1 cellular context compared by ENCODE assay signal in the genomic region with DNA sequence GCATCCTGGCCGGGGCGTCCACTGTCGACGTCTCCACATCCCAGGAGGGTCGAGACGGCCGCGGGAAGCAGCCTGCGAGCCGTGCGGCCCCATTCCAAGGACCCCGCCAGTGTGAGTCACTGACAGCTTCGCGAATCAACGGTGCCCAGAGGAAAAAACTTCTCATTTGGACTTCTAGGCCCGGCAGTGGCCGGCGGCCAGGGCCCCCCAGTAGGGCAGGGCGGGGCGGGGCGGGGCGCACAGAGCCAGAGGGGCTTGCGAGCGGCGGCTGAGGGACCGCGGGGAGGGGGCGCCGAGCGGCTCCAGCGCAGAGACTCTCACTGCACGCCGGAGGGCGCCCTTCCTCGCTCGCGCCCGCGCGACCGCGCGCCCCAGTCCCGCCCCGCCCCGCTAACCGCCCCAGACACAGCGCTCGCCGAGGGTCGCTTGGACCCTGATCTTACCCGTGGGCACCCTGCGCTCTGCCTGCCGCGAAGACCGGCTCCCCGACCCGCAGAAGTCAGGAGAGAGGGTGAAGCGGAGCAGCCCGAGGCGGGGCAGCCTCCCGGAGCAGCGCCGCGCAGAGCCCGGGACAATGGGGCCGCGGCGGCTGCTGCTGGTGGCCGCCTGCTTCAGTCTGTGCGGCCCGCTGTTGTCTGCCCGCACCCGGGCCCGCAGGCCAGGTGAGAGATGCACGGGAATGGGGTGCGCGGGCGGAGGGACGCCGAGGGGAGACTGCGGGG.
TF ChIP-seq lines count a peak whose summit lies in the region.

A gene (plus strand): TSS at position 393 of the 722 bp plus-strand sequence. CDS start 182 bp downstream, at position 575.

TF ChIP-seq in HEK293, 187 proteins besides CTCF, POLR2A, EP300 and RAD21 (continued from another document and continues in another):
- TF ChIP-seq ZBTB17 (tag by site-specific recombination; IDR thresholded peaks at IDR 0.05), result peak; percentile 43; the same call in 1 of the 2 replicates
- no peak for TF ChIP-seq TRIM28 (IDR thresholded peaks at IDR 0.05; ENCODE audit: borderline replicate concordance, low read length)
- TF ChIP-seq, protein P1, sequence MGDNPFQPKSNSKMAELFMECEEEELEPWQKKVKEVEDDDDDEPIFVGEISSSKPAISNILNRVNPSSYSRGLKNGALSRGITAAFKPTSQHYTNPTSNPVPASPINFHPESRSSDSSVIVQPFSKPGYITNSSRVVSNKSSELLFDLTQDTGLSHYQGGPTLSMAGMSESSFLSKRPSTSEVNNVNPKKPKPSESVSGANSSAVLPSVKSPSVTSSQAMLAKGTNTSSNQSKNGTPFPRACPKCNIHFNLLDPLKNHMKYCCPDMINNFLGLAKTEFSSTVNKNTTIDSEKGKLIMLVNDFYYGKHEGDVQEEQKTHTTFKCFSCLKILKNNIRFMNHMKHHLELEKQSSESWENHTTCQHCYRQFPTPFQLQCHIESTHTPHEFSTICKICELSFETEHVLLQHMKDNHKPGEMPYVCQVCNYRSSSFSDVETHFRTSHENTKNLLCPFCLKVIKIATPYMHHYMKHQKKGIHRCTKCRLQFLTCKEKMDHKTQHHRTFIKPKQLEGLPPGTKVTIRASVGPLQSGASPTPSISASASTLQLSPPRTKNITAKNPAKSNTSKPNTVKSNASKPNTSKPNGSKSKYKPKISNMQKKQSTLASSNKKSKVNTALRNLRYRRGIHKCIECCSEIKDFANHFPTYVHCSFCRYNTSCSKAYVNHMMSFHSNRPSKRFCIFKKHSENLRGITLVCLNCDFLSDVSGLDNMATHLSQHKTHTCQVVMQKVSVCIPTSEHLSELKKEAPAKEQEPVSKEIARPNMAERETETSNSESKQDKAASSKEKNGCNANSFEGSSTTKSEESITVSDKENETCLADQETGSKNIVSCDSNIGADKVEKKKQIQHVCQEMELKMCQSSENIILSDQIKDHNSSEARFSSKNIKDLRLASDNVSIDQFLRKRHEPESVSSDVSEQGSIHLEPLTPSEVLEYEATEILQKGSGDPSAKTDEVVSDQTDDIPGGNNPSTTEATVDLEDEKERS (tag by site-specific recombination; IDR thresholded peaks at IDR 0.05), result no peak
- no peak for TF ChIP-seq GLI2 (tag by site-specific recombination; IDR thresholded peaks at IDR 0.05; ENCODE audit: borderline replicate concordance, low read depth)
- TF ChIP-seq, protein P2, sequence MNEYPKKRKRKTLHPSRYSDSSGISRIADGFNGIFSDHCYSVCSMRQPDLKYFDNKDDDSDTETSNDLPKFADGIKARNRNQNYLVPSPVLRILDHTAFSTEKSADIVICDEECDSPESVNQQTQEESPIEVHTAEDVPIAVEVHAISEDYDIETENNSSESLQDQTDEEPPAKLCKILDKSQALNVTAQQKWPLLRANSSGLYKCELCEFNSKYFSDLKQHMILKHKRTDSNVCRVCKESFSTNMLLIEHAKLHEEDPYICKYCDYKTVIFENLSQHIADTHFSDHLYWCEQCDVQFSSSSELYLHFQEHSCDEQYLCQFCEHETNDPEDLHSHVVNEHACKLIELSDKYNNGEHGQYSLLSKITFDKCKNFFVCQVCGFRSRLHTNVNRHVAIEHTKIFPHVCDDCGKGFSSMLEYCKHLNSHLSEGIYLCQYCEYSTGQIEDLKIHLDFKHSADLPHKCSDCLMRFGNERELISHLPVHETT (tag by site-specific recombination; IDR thresholded peaks at IDR 0.05), result no peak
- TF ChIP-seq, protein P3, sequence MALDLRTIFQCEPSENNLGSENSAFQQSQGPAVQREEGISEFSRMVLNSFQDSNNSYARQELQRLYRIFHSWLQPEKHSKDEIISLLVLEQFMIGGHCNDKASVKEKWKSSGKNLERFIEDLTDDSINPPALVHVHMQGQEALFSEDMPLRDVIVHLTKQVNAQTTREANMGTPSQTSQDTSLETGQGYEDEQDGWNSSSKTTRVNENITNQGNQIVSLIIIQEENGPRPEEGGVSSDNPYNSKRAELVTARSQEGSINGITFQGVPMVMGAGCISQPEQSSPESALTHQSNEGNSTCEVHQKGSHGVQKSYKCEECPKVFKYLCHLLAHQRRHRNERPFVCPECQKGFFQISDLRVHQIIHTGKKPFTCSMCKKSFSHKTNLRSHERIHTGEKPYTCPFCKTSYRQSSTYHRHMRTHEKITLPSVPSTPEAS (tag by site-specific recombination; IDR thresholded peaks at IDR 0.05), result no peak
- TF ChIP-seq GLIS2 (tag by site-specific recombination; IDR thresholded peaks at IDR 0.05), result peak; percentile 47
- no peak for TF ChIP-seq FEZF1 (tag by site-specific recombination; IDR thresholded peaks at IDR 0.05)
- TF ChIP-seq ZNF677 (tag by site-specific recombination; IDR thresholded peaks at IDR 0.05), result no peak
- TF ChIP-seq ZNF426 (tag by site-specific recombination; IDR thresholded peaks at IDR 0.05), result no peak
- TF ChIP-seq GFI1B (tag by site-specific recombination; IDR thresholded peaks at IDR 0.05), result no peak
- no peak for TF ChIP-seq SCRT2 (tag by site-specific recombination; IDR thresholded peaks at IDR 0.05)
- TF ChIP-seq ZBTB1 (tag by site-specific recombination; IDR thresholded peaks at IDR 0.05), result no peak
- no peak for TF ChIP-seq ZNF2 (tag by site-specific recombination; IDR thresholded peaks at IDR 0.05)
- TF ChIP-seq ZNF202 (tag by site-specific recombination; IDR thresholded peaks at IDR 0.05; ENCODE audit: borderline replicate concordance), result no peak
- TF ChIP-seq ZFP3 (tag by site-specific recombination; IDR thresholded peaks at IDR 0.05; ENCODE audit: low read depth), result no peak
- no peak for TF ChIP-seq ZNF146 (tag by site-specific recombination; IDR thresholded peaks at IDR 0.05)
- no peak for TF ChIP-seq ZNF311 (tag by site-specific recombination; IDR thresholded peaks at IDR 0.05; ENCODE audit: borderline replicate concordance)
- TF ChIP-seq, protein P4, sequence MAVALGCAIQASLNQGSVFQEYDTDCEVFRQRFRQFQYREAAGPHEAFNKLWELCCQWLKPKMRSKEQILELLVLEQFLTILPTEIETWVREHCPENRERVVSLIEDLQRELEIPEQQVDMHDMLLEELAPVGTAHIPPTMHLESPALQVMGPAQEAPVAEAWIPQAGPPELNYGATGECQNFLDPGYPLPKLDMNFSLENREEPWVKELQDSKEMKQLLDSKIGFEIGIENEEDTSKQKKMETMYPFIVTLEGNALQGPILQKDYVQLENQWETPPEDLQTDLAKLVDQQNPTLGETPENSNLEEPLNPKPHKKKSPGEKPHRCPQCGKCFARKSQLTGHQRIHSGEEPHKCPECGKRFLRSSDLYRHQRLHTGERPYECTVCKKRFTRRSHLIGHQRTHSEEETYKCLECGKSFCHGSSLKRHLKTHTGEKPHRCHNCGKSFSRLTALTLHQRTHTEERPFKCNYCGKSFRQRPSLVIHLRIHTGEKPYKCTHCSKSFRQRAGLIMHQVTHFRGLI (tag by site-specific recombination; IDR thresholded peaks at IDR 0.05), result no peak
- TF ChIP-seq ZBTB48 (tag by site-specific recombination; IDR thresholded peaks at IDR 0.05), result no peak
- TF ChIP-seq HOXD13 (CRISPR knock-in tag; IDR thresholded peaks at IDR 0.05; ENCODE audit: borderline replicate concordance), result no peak
- TF ChIP-seq ZNF843 (tag by site-specific recombination; IDR thresholded peaks at IDR 0.05), result no peak
- no peak for TF ChIP-seq ZNF174 (tag by site-specific recombination; IDR thresholded peaks at IDR 0.05)
- no peak for TF ChIP-seq ZNF521 (tag by site-specific recombination; IDR thresholded peaks at IDR 0.05)
- no peak for TF ChIP-seq ZNF221 (tag by site-specific recombination; IDR thresholded peaks at IDR 0.05; ENCODE audit: borderline replicate concordance)
- TF ChIP-seq, protein P5, sequence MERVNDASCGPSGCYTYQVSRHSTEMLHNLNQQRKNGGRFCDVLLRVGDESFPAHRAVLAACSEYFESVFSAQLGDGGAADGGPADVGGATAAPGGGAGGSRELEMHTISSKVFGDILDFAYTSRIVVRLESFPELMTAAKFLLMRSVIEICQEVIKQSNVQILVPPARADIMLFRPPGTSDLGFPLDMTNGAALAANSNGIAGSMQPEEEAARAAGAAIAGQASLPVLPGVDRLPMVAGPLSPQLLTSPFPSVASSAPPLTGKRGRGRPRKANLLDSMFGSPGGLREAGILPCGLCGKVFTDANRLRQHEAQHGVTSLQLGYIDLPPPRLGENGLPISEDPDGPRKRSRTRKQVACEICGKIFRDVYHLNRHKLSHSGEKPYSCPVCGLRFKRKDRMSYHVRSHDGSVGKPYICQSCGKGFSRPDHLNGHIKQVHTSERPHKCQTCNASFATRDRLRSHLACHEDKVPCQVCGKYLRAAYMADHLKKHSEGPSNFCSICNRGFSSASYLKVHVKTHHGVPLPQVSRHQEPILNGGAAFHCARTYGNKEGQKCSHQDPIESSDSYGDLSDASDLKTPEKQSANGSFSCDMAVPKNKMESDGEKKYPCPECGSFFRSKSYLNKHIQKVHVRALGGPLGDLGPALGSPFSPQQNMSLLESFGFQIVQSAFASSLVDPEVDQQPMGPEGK (tag by site-specific recombination; IDR thresholded peaks at IDR 0.05), result peak; percentile 71
- TF ChIP-seq, protein P6, sequence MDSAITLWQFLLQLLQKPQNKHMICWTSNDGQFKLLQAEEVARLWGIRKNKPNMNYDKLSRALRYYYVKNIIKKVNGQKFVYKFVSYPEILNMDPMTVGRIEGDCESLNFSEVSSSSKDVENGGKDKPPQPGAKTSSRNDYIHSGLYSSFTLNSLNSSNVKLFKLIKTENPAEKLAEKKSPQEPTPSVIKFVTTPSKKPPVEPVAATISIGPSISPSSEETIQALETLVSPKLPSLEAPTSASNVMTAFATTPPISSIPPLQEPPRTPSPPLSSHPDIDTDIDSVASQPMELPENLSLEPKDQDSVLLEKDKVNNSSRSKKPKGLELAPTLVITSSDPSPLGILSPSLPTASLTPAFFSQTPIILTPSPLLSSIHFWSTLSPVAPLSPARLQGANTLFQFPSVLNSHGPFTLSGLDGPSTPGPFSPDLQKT (IDR thresholded peaks at IDR 0.05; ENCODE audit: borderline replicate concordance, low read depth, low read length), result no peak
- TF ChIP-seq, protein P7, sequence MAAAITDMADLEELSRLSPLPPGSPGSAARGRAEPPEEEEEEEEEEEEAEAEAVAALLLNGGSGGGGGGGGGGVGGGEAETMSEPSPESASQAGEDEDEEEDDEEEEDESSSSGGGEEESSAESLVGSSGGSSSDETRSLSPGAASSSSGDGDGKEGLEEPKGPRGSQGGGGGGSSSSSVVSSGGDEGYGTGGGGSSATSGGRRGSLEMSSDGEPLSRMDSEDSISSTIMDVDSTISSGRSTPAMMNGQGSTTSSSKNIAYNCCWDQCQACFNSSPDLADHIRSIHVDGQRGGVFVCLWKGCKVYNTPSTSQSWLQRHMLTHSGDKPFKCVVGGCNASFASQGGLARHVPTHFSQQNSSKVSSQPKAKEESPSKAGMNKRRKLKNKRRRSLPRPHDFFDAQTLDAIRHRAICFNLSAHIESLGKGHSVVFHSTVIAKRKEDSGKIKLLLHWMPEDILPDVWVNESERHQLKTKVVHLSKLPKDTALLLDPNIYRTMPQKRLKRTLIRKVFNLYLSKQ (tag by site-specific recombination; IDR thresholded peaks at IDR 0.05; ENCODE audit: borderline replicate concordance), result no peak
- 0 out of 2 replicates have a peak, but pooled peaks have one; percentile 26 for TF ChIP-seq ZFHX2 (tag by site-specific recombination; conservative IDR thresholded peaks at IDR 0.05)
- TF ChIP-seq, protein P8, sequence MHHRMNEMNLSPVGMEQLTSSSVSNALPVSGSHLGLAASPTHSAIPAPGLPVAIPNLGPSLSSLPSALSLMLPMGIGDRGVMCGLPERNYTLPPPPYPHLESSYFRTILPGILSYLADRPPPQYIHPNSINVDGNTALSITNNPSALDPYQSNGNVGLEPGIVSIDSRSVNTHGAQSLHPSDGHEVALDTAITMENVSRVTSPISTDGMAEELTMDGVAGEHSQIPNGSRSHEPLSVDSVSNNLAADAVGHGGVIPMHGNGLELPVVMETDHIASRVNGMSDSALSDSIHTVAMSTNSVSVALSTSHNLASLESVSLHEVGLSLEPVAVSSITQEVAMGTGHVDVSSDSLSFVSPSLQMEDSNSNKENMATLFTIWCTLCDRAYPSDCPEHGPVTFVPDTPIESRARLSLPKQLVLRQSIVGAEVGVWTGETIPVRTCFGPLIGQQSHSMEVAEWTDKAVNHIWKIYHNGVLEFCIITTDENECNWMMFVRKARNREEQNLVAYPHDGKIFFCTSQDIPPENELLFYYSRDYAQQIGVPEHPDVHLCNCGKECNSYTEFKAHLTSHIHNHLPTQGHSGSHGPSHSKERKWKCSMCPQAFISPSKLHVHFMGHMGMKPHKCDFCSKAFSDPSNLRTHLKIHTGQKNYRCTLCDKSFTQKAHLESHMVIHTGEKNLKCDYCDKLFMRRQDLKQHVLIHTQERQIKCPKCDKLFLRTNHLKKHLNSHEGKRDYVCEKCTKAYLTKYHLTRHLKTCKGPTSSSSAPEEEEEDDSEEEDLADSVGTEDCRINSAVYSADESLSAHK (tag by site-specific recombination; IDR thresholded peaks at IDR 0.05), result no peak
- TF ChIP-seq, protein P9, sequence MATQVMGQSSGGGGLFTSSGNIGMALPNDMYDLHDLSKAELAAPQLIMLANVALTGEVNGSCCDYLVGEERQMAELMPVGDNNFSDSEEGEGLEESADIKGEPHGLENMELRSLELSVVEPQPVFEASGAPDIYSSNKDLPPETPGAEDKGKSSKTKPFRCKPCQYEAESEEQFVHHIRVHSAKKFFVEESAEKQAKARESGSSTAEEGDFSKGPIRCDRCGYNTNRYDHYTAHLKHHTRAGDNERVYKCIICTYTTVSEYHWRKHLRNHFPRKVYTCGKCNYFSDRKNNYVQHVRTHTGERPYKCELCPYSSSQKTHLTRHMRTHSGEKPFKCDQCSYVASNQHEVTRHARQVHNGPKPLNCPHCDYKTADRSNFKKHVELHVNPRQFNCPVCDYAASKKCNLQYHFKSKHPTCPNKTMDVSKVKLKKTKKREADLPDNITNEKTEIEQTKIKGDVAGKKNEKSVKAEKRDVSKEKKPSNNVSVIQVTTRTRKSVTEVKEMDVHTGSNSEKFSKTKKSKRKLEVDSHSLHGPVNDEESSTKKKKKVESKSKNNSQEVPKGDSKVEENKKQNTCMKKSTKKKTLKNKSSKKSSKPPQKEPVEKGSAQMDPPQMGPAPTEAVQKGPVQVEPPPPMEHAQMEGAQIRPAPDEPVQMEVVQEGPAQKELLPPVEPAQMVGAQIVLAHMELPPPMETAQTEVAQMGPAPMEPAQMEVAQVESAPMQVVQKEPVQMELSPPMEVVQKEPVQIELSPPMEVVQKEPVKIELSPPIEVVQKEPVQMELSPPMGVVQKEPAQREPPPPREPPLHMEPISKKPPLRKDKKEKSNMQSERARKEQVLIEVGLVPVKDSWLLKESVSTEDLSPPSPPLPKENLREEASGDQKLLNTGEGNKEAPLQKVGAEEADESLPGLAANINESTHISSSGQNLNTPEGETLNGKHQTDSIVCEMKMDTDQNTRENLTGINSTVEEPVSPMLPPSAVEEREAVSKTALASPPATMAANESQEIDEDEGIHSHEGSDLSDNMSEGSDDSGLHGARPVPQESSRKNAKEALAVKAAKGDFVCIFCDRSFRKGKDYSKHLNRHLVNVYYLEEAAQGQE (tag by site-specific recombination; IDR thresholded peaks at IDR 0.05), result no peak
- TF ChIP-seq ZNF701 (tag by site-specific recombination; IDR thresholded peaks at IDR 0.05), result no peak
- TF ChIP-seq ZFP37 (tag by site-specific recombination; IDR thresholded peaks at IDR 0.05), result 0 out of 2 replicates have a peak, but pooled peaks have one; percentile 43
- no peak for TF ChIP-seq ZNF571 (tag by site-specific recombination; IDR thresholded peaks at IDR 0.05)
- no peak for TF ChIP-seq ZNF664 (tag by site-specific recombination; IDR thresholded peaks at IDR 0.05)
- no peak for TF ChIP-seq ZNF266 (tag by site-specific recombination; IDR thresholded peaks at IDR 0.05; ENCODE audit: low read depth)
- peak; percentile 98 for TF ChIP-seq ZBTB20 (tag by site-specific recombination; IDR thresholded peaks at IDR 0.05)
